1 cellular context compared by ENCODE assay signal in genomic region chr6:43298565-43299337, GRCh38.
A peak's percentile ranks its signal among the peaks of the same experiment; 100 is the strongest.
TF ChIP-seq lines count a peak whose summit lies in the region.

No MANE protein-coding gene starts in this region.

TF ChIP-seq in HepG2, 621 proteins besides CTCF, POLR2A, EP300 and RAD21 (continued from another document and continues in another):
- no peak for TF ChIP-seq CBX2 (IDR thresholded peaks at IDR 0.05; ENCODE audit: low read depth, low read length)
- no peak for TF ChIP-seq CBX2 (CRISPR knock-in tag; IDR thresholded peaks at IDR 0.05; ENCODE audit: low read depth)
- no peak; the same call in 1 of the 2 replicates for TF ChIP-seq GLI4 (CRISPR knock-in tag; IDR thresholded peaks at IDR 0.05; ENCODE audit: borderline replicate concordance)
- TF ChIP-seq TRIM24 (CRISPR knock-in tag; IDR thresholded peaks at IDR 0.05): 0 out of 2 replicates have a peak, but pooled peaks have one; percentile 47
- TF ChIP-seq, protein P1, sequence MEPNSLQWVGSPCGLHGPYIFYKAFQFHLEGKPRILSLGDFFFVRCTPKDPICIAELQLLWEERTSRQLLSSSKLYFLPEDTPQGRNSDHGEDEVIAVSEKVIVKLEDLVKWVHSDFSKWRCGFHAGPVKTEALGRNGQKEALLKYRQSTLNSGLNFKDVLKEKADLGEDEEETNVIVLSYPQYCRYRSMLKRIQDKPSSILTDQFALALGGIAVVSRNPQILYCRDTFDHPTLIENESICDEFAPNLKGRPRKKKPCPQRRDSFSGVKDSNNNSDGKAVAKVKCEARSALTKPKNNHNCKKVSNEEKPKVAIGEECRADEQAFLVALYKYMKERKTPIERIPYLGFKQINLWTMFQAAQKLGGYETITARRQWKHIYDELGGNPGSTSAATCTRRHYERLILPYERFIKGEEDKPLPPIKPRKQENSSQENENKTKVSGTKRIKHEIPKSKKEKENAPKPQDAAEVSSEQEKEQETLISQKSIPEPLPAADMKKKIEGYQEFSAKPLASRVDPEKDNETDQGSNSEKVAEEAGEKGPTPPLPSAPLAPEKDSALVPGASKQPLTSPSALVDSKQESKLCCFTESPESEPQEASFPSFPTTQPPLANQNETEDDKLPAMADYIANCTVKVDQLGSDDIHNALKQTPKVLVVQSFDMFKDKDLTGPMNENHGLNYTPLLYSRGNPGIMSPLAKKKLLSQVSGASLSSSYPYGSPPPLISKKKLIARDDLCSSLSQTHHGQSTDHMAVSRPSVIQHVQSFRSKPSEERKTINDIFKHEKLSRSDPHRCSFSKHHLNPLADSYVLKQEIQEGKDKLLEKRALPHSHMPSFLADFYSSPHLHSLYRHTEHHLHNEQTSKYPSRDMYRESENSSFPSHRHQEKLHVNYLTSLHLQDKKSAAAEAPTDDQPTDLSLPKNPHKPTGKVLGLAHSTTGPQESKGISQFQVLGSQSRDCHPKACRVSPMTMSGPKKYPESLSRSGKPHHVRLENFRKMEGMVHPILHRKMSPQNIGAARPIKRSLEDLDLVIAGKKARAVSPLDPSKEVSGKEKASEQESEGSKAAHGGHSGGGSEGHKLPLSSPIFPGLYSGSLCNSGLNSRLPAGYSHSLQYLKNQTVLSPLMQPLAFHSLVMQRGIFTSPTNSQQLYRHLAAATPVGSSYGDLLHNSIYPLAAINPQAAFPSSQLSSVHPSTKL (CRISPR knock-in tag; IDR thresholded peaks at IDR 0.05): no peak
- TF ChIP-seq SOX13 (IDR thresholded peaks at IDR 0.05): no peak
- peak in 1 of 2 experiments; percentile 53; a peak in 2 of 4 replicates for TF ChIP-seq SOX13 (CRISPR knock-in tag; conservative IDR thresholded peaks at IDR 0.05 in 1 of 2, IDR thresholded peaks at IDR 0.05 in 1 of 2)
- no peak for TF ChIP-seq ZNF260 (CRISPR knock-in tag; IDR thresholded peaks at IDR 0.05; ENCODE audit: borderline replicate concordance, low read depth)
- TF ChIP-seq ZNF562 (CRISPR knock-in tag; IDR thresholded peaks at IDR 0.05; ENCODE audit: borderline replicate concordance): no peak
- TF ChIP-seq, protein P2, sequence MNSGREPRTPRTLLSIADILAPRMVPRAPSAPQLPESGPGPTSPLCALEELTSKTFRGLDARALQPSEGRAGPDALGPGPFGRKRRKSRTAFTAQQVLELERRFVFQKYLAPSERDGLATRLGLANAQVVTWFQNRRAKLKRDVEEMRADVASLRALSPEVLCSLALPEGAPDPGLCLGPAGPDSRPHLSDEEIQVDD (CRISPR knock-in tag; IDR thresholded peaks at IDR 0.05; ENCODE audit: borderline replicate concordance): no peak
- TF ChIP-seq KDM5B (CRISPR knock-in tag; IDR thresholded peaks at IDR 0.05; ENCODE audit: borderline replicate concordance): no peak
- TF ChIP-seq ZNF121 (CRISPR knock-in tag; IDR thresholded peaks at IDR 0.05): no peak
- no peak for TF ChIP-seq ZNF225 (CRISPR knock-in tag; IDR thresholded peaks at IDR 0.05)
- no peak for TF ChIP-seq BATF2 (CRISPR knock-in tag; IDR thresholded peaks at IDR 0.05)
- 0 out of 2 replicates have a peak, but pooled peaks have one; percentile 6 for TF ChIP-seq ISL2 (CRISPR knock-in tag; IDR thresholded peaks at IDR 0.05)
- TF ChIP-seq MATR3 (CRISPR knock-in tag; IDR thresholded peaks at IDR 0.05): no peak
- TF ChIP-seq ZNF790 (CRISPR knock-in tag; IDR thresholded peaks at IDR 0.05; ENCODE audit: borderline replicate concordance): no peak
- TF ChIP-seq, protein P3, sequence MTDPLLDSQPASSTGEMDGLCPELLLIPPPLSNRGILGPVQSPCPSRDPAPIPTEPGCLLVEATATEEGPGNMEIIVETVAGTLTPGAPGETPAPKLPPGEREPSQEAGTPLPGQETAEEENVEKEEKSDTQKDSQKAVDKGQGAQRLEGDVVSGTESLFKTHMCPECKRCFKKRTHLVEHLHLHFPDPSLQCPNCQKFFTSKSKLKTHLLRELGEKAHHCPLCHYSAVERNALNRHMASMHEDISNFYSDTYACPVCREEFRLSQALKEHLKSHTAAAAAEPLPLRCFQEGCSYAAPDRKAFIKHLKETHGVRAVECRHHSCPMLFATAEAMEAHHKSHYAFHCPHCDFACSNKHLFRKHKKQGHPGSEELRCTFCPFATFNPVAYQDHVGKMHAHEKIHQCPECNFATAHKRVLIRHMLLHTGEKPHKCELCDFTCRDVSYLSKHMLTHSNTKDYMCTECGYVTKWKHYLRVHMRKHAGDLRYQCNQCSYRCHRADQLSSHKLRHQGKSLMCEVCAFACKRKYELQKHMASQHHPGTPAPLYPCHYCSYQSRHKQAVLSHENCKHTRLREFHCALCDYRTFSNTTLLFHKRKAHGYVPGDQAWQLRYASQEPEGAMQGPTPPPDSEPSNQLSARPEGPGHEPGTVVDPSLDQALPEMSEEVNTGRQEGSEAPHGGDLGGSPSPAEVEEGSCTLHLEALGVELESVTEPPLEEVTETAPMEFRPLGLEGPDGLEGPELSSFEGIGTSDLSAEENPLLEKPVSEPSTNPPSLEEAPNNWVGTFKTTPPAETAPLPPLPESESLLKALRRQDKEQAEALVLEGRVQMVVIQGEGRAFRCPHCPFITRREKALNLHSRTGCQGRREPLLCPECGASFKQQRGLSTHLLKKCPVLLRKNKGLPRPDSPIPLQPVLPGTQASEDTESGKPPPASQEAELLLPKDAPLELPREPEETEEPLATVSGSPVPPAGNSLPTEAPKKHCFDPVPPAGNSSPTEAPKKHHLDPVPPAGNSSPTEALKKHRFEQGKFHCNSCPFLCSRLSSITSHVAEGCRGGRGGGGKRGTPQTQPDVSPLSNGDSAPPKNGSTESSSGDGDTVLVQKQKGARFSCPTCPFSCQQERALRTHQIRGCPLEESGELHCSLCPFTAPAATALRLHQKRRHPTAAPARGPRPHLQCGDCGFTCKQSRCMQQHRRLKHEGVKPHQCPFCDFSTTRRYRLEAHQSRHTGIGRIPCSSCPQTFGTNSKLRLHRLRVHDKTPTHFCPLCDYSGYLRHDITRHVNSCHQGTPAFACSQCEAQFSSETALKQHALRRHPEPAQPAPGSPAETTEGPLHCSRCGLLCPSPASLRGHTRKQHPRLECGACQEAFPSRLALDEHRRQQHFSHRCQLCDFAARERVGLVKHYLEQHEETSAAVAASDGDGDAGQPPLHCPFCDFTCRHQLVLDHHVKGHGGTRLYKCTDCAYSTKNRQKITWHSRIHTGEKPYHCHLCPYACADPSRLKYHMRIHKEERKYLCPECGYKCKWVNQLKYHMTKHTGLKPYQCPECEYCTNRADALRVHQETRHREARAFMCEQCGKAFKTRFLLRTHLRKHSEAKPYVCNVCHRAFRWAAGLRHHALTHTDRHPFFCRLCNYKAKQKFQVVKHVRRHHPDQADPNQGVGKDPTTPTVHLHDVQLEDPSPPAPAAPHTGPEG (CRISPR knock-in tag; IDR thresholded peaks at IDR 0.05): no peak
- TF ChIP-seq ZNF547 (CRISPR knock-in tag; IDR thresholded peaks at IDR 0.05): no peak
- TF ChIP-seq ZKSCAN8 (CRISPR knock-in tag; IDR thresholded peaks at IDR 0.05; ENCODE audit: borderline replicate concordance): no peak
- TF ChIP-seq, protein P4, sequence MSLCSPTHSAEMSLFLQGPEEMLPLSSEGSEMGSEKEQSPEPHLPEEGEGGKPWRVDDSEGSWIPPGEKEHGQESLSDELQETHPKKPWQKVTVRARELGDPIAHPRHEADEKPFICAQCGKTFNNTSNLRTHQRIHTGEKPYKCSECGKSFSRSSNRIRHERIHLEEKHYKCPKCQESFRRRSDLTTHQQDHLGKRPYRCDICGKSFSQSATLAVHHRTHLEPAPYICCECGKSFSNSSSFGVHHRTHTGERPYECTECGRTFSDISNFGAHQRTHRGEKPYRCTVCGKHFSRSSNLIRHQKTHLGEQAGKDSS (CRISPR knock-in tag; IDR thresholded peaks at IDR 0.05; ENCODE audit: borderline replicate concordance, low read depth): no peak
- TF ChIP-seq ZFY (CRISPR knock-in tag; IDR thresholded peaks at IDR 0.05): no peak
- TF ChIP-seq ZNF749 (CRISPR knock-in tag; IDR thresholded peaks at IDR 0.05; ENCODE audit: borderline replicate concordance): no peak
- no peak for TF ChIP-seq REXO4 (CRISPR knock-in tag; IDR thresholded peaks at IDR 0.05; ENCODE audit: borderline replicate concordance)
- TF ChIP-seq HIVEP1 (CRISPR knock-in tag; IDR thresholded peaks at IDR 0.05): no peak
- no peak for TF ChIP-seq TEAD3 (CRISPR knock-in tag; optimal IDR thresholded peaks at IDR 0.05; ENCODE audit: borderline replicate concordance)
- no peak for TF ChIP-seq ZNF512 (CRISPR knock-in tag; IDR thresholded peaks at IDR 0.05)
- no peak for TF ChIP-seq KLF11 (CRISPR knock-in tag; IDR thresholded peaks at IDR 0.05)
- TF ChIP-seq THAP11 (CRISPR knock-in tag; IDR thresholded peaks at IDR 0.05): no peak
- no peak for TF ChIP-seq KLF15 (CRISPR knock-in tag; IDR thresholded peaks at IDR 0.05; ENCODE audit: borderline replicate concordance)
- no peak for TF ChIP-seq ZXDC (CRISPR knock-in tag; IDR thresholded peaks at IDR 0.05)
- no peak for TF ChIP-seq ZNF24 (IDR thresholded peaks at IDR 0.05)
- TF ChIP-seq POLR2G (IDR thresholded peaks at IDR 0.05; ENCODE audit: low read depth, low read length): no peak
- no peak for TF ChIP-seq PHF20 (CRISPR knock-in tag; IDR thresholded peaks at IDR 0.05)
- TF ChIP-seq TAF1 (CRISPR knock-in tag; IDR thresholded peaks at IDR 0.05): no peak
- TF ChIP-seq ZBTB42 (CRISPR knock-in tag; IDR thresholded peaks at IDR 0.05): no peak
- TF ChIP-seq ZNF607 (CRISPR knock-in tag; IDR thresholded peaks at IDR 0.05; ENCODE audit: borderline replicate concordance): no peak
- TF ChIP-seq ZNF629 (CRISPR knock-in tag; conservative IDR thresholded peaks at IDR 0.05): peak; percentile 99
- TF ChIP-seq HMG20B (CRISPR knock-in tag; conservative IDR thresholded peaks at IDR 0.05): no peak
- TF ChIP-seq ZNF883 (CRISPR knock-in tag; IDR thresholded peaks at IDR 0.05; ENCODE audit: not compliant biosample characterization): no peak
- TF ChIP-seq, protein P5, sequence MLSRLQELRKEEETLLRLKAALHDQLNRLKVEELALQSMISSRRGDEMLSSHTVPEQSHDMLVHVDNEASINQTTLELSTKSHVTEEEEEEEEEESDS (CRISPR knock-in tag; IDR thresholded peaks at IDR 0.05; ENCODE audit: borderline replicate concordance): no peak
- TF ChIP-seq BCL3 (CRISPR knock-in tag; IDR thresholded peaks at IDR 0.05): no peak
- no peak for TF ChIP-seq TEAD2 (CRISPR knock-in tag; IDR thresholded peaks at IDR 0.05)
- TF ChIP-seq, protein P6, sequence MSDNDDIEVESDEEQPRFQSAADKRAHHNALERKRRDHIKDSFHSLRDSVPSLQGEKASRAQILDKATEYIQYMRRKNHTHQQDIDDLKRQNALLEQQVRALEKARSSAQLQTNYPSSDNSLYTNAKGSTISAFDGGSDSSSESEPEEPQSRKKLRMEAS (IDR thresholded peaks at IDR 0.05): peak; percentile 17; the same call in 1 of the 2 replicates
- TF ChIP-seq ZNF704 (CRISPR knock-in tag; IDR thresholded peaks at IDR 0.05; ENCODE audit: borderline replicate concordance): no peak
- no peak for TF ChIP-seq ZNF333 (CRISPR knock-in tag; IDR thresholded peaks at IDR 0.05; ENCODE audit: borderline replicate concordance)
- no peak for TF ChIP-seq YEATS4 (CRISPR knock-in tag; IDR thresholded peaks at IDR 0.05; ENCODE audit: borderline replicate concordance)
